ENCODE assay signal across 28 cellular contexts in genomic region chr15:36449662-36450145, GRCh38.
"Had no signal": no experiment of that assay in that cellular context is flagged by ENCODE, and none has a peak within 500 bp of the region (broad histone marks: within the 10 kb centered on the region; RNA-seq: fewer than 3 reads in every experiment).

No MANE protein-coding gene starts in this region.

- H3K9me3 ChIP-seq: adrenal gland, lower lobe of right lung, pancreas, prostate gland, transverse colon had no signal

- H3K4me1 ChIP-seq: adrenal gland, lower lobe of right lung, pancreas, prostate gland had no signal

- H3K27me3 ChIP-seq: adrenal gland, cardiac muscle cell, pancreas, transverse colon had no signal

- H3K9me3 Mint-ChIP-seq: activated CD4-positive, alpha-beta memory T cell treated with anti-CD3 and anti-CD28 coated beads for 36 hours; activated CD4-positive, alpha-beta T cell treated with anti-CD3 and anti-CD28 coated beads, Interleukin-2, amount 10 ng/mL, durations not matched to agents 24 days and 14 days; activated naive CD4-positive, alpha-beta T cell treated with anti-CD3 and anti-CD28 coated beads for 36 hours; activated naive CD8-positive, alpha-beta T cell treated with anti-CD3 and anti-CD28 coated beads for 36 hours; activated T-helper 1 cell treated with anti-CD3 and anti-CD28 coated beads, Interleukin-12 subunit alpha, Interleukin-12 subunit beta, Interleukin-2, Interleukin-4 antibody, amounts not matched to agents 30 ng/mL and 10 ng/mL and 1 ng/mL, durations not matched to agents 14 hours and 24 hours and 36 hours had no signal

- H3K36me3 Mint-ChIP-seq: activated CD4-positive, alpha-beta memory T cell treated with anti-CD3 and anti-CD28 coated beads for 36 hours; activated naive CD8-positive, alpha-beta T cell treated with anti-CD3 and anti-CD28 coated beads for 36 hours; brain; immature natural killer cell; naive thymus-derived CD8-positive, alpha-beta T cell had no signal

- DNase-seq: activated CD4-positive, alpha-beta memory T cell treated with anti-CD3 and anti-CD28 coated beads for 36 hours; activated CD4-positive, alpha-beta T cell treated with anti-CD3 and anti-CD28 coated beads, Interleukin-2, amount 10 ng/mL, durations not matched to agents 24 days and 14 days; activated CD4-positive, CD25-positive, alpha-beta regulatory T cell treated with anti-CD3 and anti-CD28 coated beads, Interleukin-2, amount 50 U/mL, for 72 hours; activated CD8-positive, alpha-beta memory T cell treated with anti-CD3 and anti-CD28 coated beads, Interleukin-2, amount 50 U/mL, for 4 hours; activated effector memory CD4-positive, alpha-beta T cell treated with anti-CD3 and anti-CD28 coated beads, Interleukin-2, amount 50 U/mL, for 16 hours; activated naive CD4-positive, alpha-beta T cell treated with anti-CD3 and anti-CD28 coated beads for 36 hours; activated naive CD8-positive, alpha-beta T cell treated with anti-CD3 and anti-CD28 coated beads for 36 hours; activated T-cell treated with anti-CD3 and anti-CD28 coated beads, Interleukin-2, amount 50 U/mL, for 1 hour; adrenal gland; aorta; cortex of kidney; effector memory CD8-positive, alpha-beta T cell; hypothalamus; immature natural killer cell; lower lobe of right lung; mesenchymal stem cell; naive thymus-derived CD8-positive, alpha-beta T cell; nucleus accumbens; pancreas; retina; stimulated activated naive CD4-positive, alpha-beta T cell treated with Interleukin-2 at 50 U/mL for 16 hours; transverse colon had no signal

- H3K27ac ChIP-seq: adrenal gland, cardiac muscle cell, lower lobe of right lung, pancreas, prostate gland had no signal

- H3K4me3 Mint-ChIP-seq: activated CD4-positive, alpha-beta memory T cell treated with anti-CD3 and anti-CD28 coated beads for 36 hours; activated CD4-positive, alpha-beta T cell treated with anti-CD3 and anti-CD28 coated beads, Interleukin-2, amount 10 ng/mL, durations not matched to agents 24 days and 14 days; activated naive CD4-positive, alpha-beta T cell treated with anti-CD3 and anti-CD28 coated beads for 36 hours; activated naive CD8-positive, alpha-beta T cell treated with anti-CD3 and anti-CD28 coated beads for 36 hours; activated T-helper 1 cell treated with anti-CD3 and anti-CD28 coated beads, Interleukin-12 subunit alpha, Interleukin-12 subunit beta, Interleukin-2, Interleukin-4 antibody, amounts not matched to agents 30 ng/mL and 10 ng/mL and 1 ng/mL, durations not matched to agents 14 hours and 24 hours and 36 hours; effector memory CD8-positive, alpha-beta T cell; immature natural killer cell; naive thymus-derived CD8-positive, alpha-beta T cell; neural crest cell had no signal

- ATAC-seq: effector memory CD8-positive, alpha-beta T cell; lower lobe of right lung; naive thymus-derived CD8-positive, alpha-beta T cell; pancreas; sciatic nerve had no signal

- H3K4me1 Mint-ChIP-seq: activated CD4-positive, alpha-beta T cell treated with anti-CD3 and anti-CD28 coated beads, Interleukin-2, amount 10 ng/mL, durations not matched to agents 24 days and 14 days; activated naive CD8-positive, alpha-beta T cell treated with anti-CD3 and anti-CD28 coated beads for 36 hours; immature natural killer cell; naive thymus-derived CD8-positive, alpha-beta T cell had no signal

- H3K27me3 Mint-ChIP-seq: activated CD4-positive, alpha-beta memory T cell treated with anti-CD3 and anti-CD28 coated beads for 36 hours; activated CD4-positive, alpha-beta T cell treated with anti-CD3 and anti-CD28 coated beads, Interleukin-2, amount 10 ng/mL, durations not matched to agents 24 days and 14 days; brain; effector memory CD8-positive, alpha-beta T cell had no signal

- H3K4me3 ChIP-seq: adrenal gland, cardiac muscle cell, lower lobe of right lung, pancreas, prostate gland, transverse colon had no signal

- H3K36me3 ChIP-seq: adrenal gland, cardiac muscle cell, lower lobe of right lung, pancreas, prostate gland, transverse colon had no signal

- H3K27ac Mint-ChIP-seq: activated CD4-positive, alpha-beta memory T cell treated with anti-CD3 and anti-CD28 coated beads for 36 hours; activated CD4-positive, alpha-beta T cell treated with anti-CD3 and anti-CD28 coated beads, Interleukin-2, amount 10 ng/mL, durations not matched to agents 24 days and 14 days; activated naive CD4-positive, alpha-beta T cell treated with anti-CD3 and anti-CD28 coated beads for 36 hours; activated naive CD8-positive, alpha-beta T cell treated with anti-CD3 and anti-CD28 coated beads for 36 hours; activated T-helper 1 cell treated with anti-CD3 and anti-CD28 coated beads, Interleukin-12 subunit alpha, Interleukin-12 subunit beta, Interleukin-2, Interleukin-4 antibody, amounts not matched to agents 30 ng/mL and 10 ng/mL and 1 ng/mL, durations not matched to agents 14 hours and 24 hours and 36 hours; effector memory CD8-positive, alpha-beta T cell; immature natural killer cell; naive thymus-derived CD8-positive, alpha-beta T cell had no signal
